In genomic region chr6:136012198-136012884, GRCh38 we compare ENCODE assay signal across 15 cellular contexts.
DNase-seq lines count a peak whose midpoint lies in the region; ATAC-seq and TF ChIP-seq lines count a peak whose summit lies in the region.
"Had no signal": no experiment of that assay in that cellular context is flagged by ENCODE, and none has a peak within 500 bp of the region (broad histone marks: within the 10 kb centered on the region; RNA-seq: fewer than 3 reads in every experiment).

No MANE protein-coding gene starts in this region.

- no peak for ATAC-seq in psoas muscle
- ATAC-seq: esophagus mucosa had no signal

- H2BK5ac ChIP-seq in trophoblast cell (ENCODE audit: low read depth, low read length, poor library complexity): no peak overlapping the region

- intact Hi-C loops in psoas muscle (cut with DNase I): no loop called here

- TF ChIP-seq POLR2A in Peyer's patch (IDR thresholded peaks at IDR 0.05): no peak

- H3K27ac ChIP-seq in SJSA1 (peak overlapping the region; percentile 74), trophoblast cell (ENCODE audit: low read depth, low read length) (no peak overlapping the region), psoas muscle (no peak overlapping the region), Peyer's patch (no peak overlapping the region)
- H3K27ac ChIP-seq: parathyroid adenoma had no signal

- H3K4me1 ChIP-seq in SJSA1 (replicated peaks): peaks cover 41% of the 10 kb centered on the region
- H3K4me1 ChIP-seq in trophoblast cell (ENCODE audit: control insufficient read depth in 1 of 2, insufficient read depth in 2 of 2, low read length in 2 of 2): peaks cover 3 to 4% of the 10 kb centered on the region in 2 experiments
- no peaks in the 10 kb centered on the region for H3K4me1 ChIP-seq in psoas muscle
- no peaks in the 10 kb centered on the region for H3K4me1 ChIP-seq in Peyer's patch
- H3K4me1 ChIP-seq: parathyroid adenoma had no signal

- H4K8ac ChIP-seq in trophoblast cell (ENCODE audit: low read depth, low read length): no peak overlapping the region

- H3K4me3 ChIP-seq in SJSA1: no peak overlapping the region
- no peak overlapping the region for H3K4me3 ChIP-seq in trophoblast cell (ENCODE audit: low read depth, low read length)
- no peak overlapping the region for H3K4me3 ChIP-seq in psoas muscle
- no peak overlapping the region for H3K4me3 ChIP-seq in Peyer's patch

- no peak overlapping the region for H3K4me2 ChIP-seq in trophoblast cell (ENCODE audit: low read length)

- no peak overlapping the region for H3K4ac ChIP-seq in trophoblast cell (ENCODE audit: low read depth, low read length)

- no peak overlapping the region for H3K9ac ChIP-seq in trophoblast cell (ENCODE audit: low read length)
- H3K9ac ChIP-seq: parathyroid adenoma had no signal

- DNase-seq in HCEC 1CT (peak; percentile 88), SJSA1 (ENCODE audit: low read depth in 1 of 2, low spot score in 2 of 2) (peak in 1 of 2 experiments; percentile 63), fibroblast of gingiva (ENCODE audit: low read depth) (peak; percentile 52), trophoblast cell (peak; percentile 54 to 68), T-helper 9 cell (no peak), NCI-H2029 (lab: John Stamatoyannopoulos, UW) (no peak), psoas muscle (no peak), Peyer's patch (no peak)
- DNase-seq: activated CD8-positive, alpha-beta memory T cell treated with anti-CD3 and anti-CD28 coated beads, Interleukin-2, amount 50 U/mL, for 4 hours; DMS79; left cardiac atrium; NCI-H1436 treated with DMSO at 0.1 percent for 48 hours; stimulated activated CD4-positive, alpha-beta T cell treated with anti-CD3 and anti-CD28 coated beads, Interleukin-4, amount 100 ng/mL, for 4 hours had no signal

- no peaks in the 10 kb centered on the region for H3K79me2 ChIP-seq in trophoblast cell (ENCODE audit: control insufficient read depth, insufficient read depth, low read length, poor library complexity)
- H3K79me2 ChIP-seq: parathyroid adenoma had no signal

- no peaks in the 10 kb centered on the region for H3K9me3 ChIP-seq in SJSA1 (replicated peaks)
- no peaks in the 10 kb centered on the region for H3K9me3 ChIP-seq in trophoblast cell (ENCODE audit: insufficient read depth, low read depth, low read length)
- peaks cover 3% of the 10 kb centered on the region for H3K9me3 ChIP-seq in psoas muscle
- H3K9me3 ChIP-seq in Peyer's patch: no peaks in the 10 kb centered on the region

- H3K36me3 ChIP-seq in SJSA1 (no peaks in the 10 kb centered on the region), trophoblast cell (ENCODE audit: control insufficient read depth in 1 of 2, insufficient read depth in 2 of 2, low read length in 2 of 2) (no peaks in the 10 kb centered on the region), psoas muscle (ENCODE audit: insufficient read depth in 1 of 2, low read depth in 1 of 2) (no peaks in the 10 kb centered on the region), Peyer's patch (no peaks in the 10 kb centered on the region)

- no peak for TF ChIP-seq CTCF in psoas muscle (IDR thresholded peaks at IDR 0.05)
- TF ChIP-seq CTCF in Peyer's patch (IDR thresholded peaks at IDR 0.05): no peak

- H3K18ac ChIP-seq in trophoblast cell (ENCODE audit: low read length): no peak overlapping the region

- peak overlapping the region; percentile 11 for H2AFZ ChIP-seq in trophoblast cell (ENCODE audit: insufficient read depth, low read length, poor library complexity)
- H2AFZ ChIP-seq: parathyroid adenoma had no signal

- no peak overlapping the region for H3K14ac ChIP-seq in trophoblast cell (ENCODE audit: low read length)

- no peaks in the 10 kb centered on the region for H3K27me3 ChIP-seq in SJSA1 (replicated peaks)
- no peaks in the 10 kb centered on the region for H3K27me3 ChIP-seq in trophoblast cell (ENCODE audit: insufficient read depth, low read length)
- no peaks in the 10 kb centered on the region for H3K27me3 ChIP-seq in psoas muscle (ENCODE audit: insufficient read depth in 3 of 3, low read length in 2 of 3)
- H3K27me3 ChIP-seq in Peyer's patch: no peaks in the 10 kb centered on the region

- no peak overlapping the region for H4K91ac ChIP-seq in trophoblast cell (ENCODE audit: low read depth, low read length)

- H3K79me1 ChIP-seq in trophoblast cell (ENCODE audit: low read length): no peaks in the 10 kb centered on the region

- H3K23ac ChIP-seq in trophoblast cell (ENCODE audit: low read length): no peak overlapping the region

- H2BK12ac ChIP-seq in trophoblast cell (ENCODE audit: low read length): peak overlapping the region; percentile 5

- no peak overlapping the region for H4K12ac ChIP-seq in trophoblast cell (ENCODE audit: low read depth, low read length)

- no peak overlapping the region for H2AK5ac ChIP-seq in trophoblast cell (ENCODE audit: low read length)

- H2BK120ac ChIP-seq in trophoblast cell (ENCODE audit: insufficient read depth, low read length, poor library complexity): peak overlapping the region; percentile 5

- WGBS in trophoblast cell (ENCODE audit: extremely low coverage, insufficient coverage, insufficient read length): no CpG with 5 or more reads among the region's 1 CpG
- 91 to 97% (median 94%) methylated on average over 1 of the region's 1 CpG for WGBS in psoas muscle, 3 donors

Comparison
In these comparisons a context has a peak if more than half of its experiments do, and no peak if none do; other contexts are left out.
1. DNase-seq: peak in HCEC 1CT (single experiment), fibroblast of gingiva (single experiment) and trophoblast cell (2 of 2); none in T-helper 9 cell (single experiment), NCI-H2029 (single experiment), psoas muscle (0 of 2) and Peyer's patch (0 of 3).